26 cellular contexts compared by ENCODE assay signal in genomic region chr13:102917019-102917418, GRCh38.
"Had no signal": no experiment of that assay in that cellular context is flagged by ENCODE, and none has a peak within 500 bp of the region (broad histone marks: within the 10 kb centered on the region; RNA-seq: fewer than 3 reads in every experiment).

No MANE protein-coding gene starts in this region.

- H3K4me1 Mint-ChIP-seq: immature natural killer cell had no signal

- H3K36me3 ChIP-seq: left ventricle myocardium inferior, ovary, right atrium auricular region, stomach, thyroid gland, transverse colon, upper lobe of left lung, vagina had no signal

- DNase-seq: immature natural killer cell; left ventricle myocardium inferior; midbrain; mucosa of descending colon; naive thymus-derived CD4-positive, alpha-beta T cell; ovary; stimulated activated CD4-positive, alpha-beta T cell treated with anti-CD3 and anti-CD28 coated beads, Interleukin-12 subunit alpha, Interleukin-12 subunit beta, amount 100 ng/mL, for 4 hours; stimulated activated CD4-positive, alpha-beta T cell treated with anti-CD3 and anti-CD28 coated beads, Interleukin-15, amount 100 ng/mL, for 24 hours; stimulated activated CD4-positive, alpha-beta T cell treated with anti-CD3 and anti-CD28 coated beads, Interleukin-2, amount 100 ng/mL, for 24 hours; stimulated activated CD4-positive, alpha-beta T cell treated with anti-CD3 and anti-CD28 coated beads, Interleukin-4, amount 100 ng/mL, for 1 hour; stimulated activated naive B cell treated with anti-CD40 and anti-IgM and Interleukin-4, amounts not matched to agents 10 μg/mL and 1 μg/mL and 100 μg/mL, for 72 hours; stimulated activated naive CD8-positive, alpha-beta T cell treated with anti-CD3 and anti-CD28 coated beads, Interleukin-15, Interleukin-2, amounts not matched to agents 100 U/mL and 50 U/mL, for 24 hours; stomach; testis; thyroid gland; transverse colon had no signal

- H3K27ac Mint-ChIP-seq: immature natural killer cell; memory B cell; naive thymus-derived CD4-positive, alpha-beta T cell; natural killer cell treated with Interleukin-12 subunit alpha and Interleukin-12 subunit beta and Interleukin-15 and Interleukin-18, amount 100 ng/mL, for 72 hours; progenitor cell of endocrine pancreas; stimulated activated naive B cell treated with anti-CD40 and anti-IgM and Interleukin-4, amounts not matched to agents 10 μg/mL and 1 μg/mL and 100 μg/mL, for 72 hours had no signal

- H3K9me3 ChIP-seq: mucosa of descending colon, ovary, right atrium auricular region, stomach, testis, thyroid gland, transverse colon, upper lobe of left lung, vagina had no signal

- H3K27ac ChIP-seq: left ventricle myocardium inferior, ovary, right atrium auricular region, skin epidermis, stomach, testis, thyroid gland, transverse colon, upper lobe of left lung, vagina had no signal

- H3K36me3 Mint-ChIP-seq: immature natural killer cell; memory B cell; naive thymus-derived CD4-positive, alpha-beta T cell; natural killer cell treated with Interleukin-12 subunit alpha and Interleukin-12 subunit beta and Interleukin-15 and Interleukin-18, amount 100 ng/mL, for 72 hours; stimulated activated naive B cell treated with anti-CD40 and anti-IgM and Interleukin-4, amounts not matched to agents 10 μg/mL and 1 μg/mL and 100 μg/mL, for 72 hours had no signal

- H3K4me1 ChIP-seq: testis, thyroid gland, vagina had no signal

- H3K9me3 Mint-ChIP-seq: immature natural killer cell; natural killer cell treated with Interleukin-12 subunit alpha and Interleukin-12 subunit beta and Interleukin-15 and Interleukin-18, amount 100 ng/mL, for 72 hours had no signal

- ATAC-seq: mucosa of descending colon; naive thymus-derived CD4-positive, alpha-beta T cell; natural killer cell treated with Interleukin-12 subunit alpha and Interleukin-12 subunit beta and Interleukin-15 and Interleukin-18, amount 100 ng/mL, for 72 hours; sciatic nerve; stimulated activated naive CD8-positive, alpha-beta T cell treated with anti-CD3 and anti-CD28 coated beads, Interleukin-15, Interleukin-2, amounts not matched to agents 100 U/mL and 50 U/mL, for 24 hours had no signal

- H3K4me3 Mint-ChIP-seq: immature natural killer cell; memory B cell; naive thymus-derived CD4-positive, alpha-beta T cell; natural killer cell treated with Interleukin-12 subunit alpha and Interleukin-12 subunit beta and Interleukin-15 and Interleukin-18, amount 100 ng/mL, for 72 hours; stimulated activated naive B cell treated with anti-CD40 and anti-IgM and Interleukin-4, amounts not matched to agents 10 μg/mL and 1 μg/mL and 100 μg/mL, for 72 hours had no signal

- H3K27me3 ChIP-seq: ovary, right atrium auricular region, stomach, testis, thyroid gland, upper lobe of left lung, vagina had no signal

- FAIRE-seq: islet of Langerhans had no signal

- H3K4me3 ChIP-seq: left ventricle myocardium inferior, lung, mucosa of descending colon, ovary, right atrium auricular region, skin epidermis, stomach, thyroid gland, transverse colon, upper lobe of left lung, vagina had no signal
